Comparison of ENCODE assay signal across 38 cellular contexts in the genomic region with DNA sequence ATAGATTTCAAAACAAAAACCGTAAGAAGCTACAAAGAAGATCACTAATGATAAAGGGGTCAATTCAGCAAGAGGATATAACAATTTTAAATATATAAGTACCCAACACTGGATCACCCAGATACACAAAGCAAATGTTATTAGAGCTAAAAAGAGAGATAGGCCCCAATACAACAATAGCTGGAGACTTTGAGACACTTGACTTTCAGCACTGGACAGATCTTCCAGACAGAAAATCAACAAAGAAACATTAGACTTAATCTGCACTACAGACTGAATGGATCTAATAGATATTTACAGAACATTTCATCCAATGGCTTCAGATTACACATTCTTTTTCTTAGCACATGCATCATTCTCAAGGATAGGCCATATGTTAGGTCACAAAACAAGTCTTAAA. TPM values are rescaled to one million over a fixed set of nuclear protein-coding genes. Genes with fewer than 3 reads are reported as not detected.
"Had no signal": no experiment of that assay in that cellular context is flagged by ENCODE, and none has a peak within 500 bp of the region (broad histone marks: within the 10 kb centered on the region; RNA-seq: fewer than 3 reads in every experiment).

No MANE protein-coding gene starts in this region.

- H3K27me3 ChIP-seq: MG63 had no signal

- H3K4me3 ChIP-seq: MG63 had no signal

- DNase-seq: MG63, MM.1S, MV-4-11, NCI-H1048, NCI-H1092, NCI-H1105, NCI-H1105 treated with DMSO at 0.1 percent for 48 hours, NCI-H1417, NCI-H1417 treated with DMSO at 0.1 percent for 48 hours, NCI-H1436, NCI-H1436 treated with DMSO at 0.1 percent for 48 hours, NCI-H146, NCI-H1694, NCI-H1694 treated with DMSO at 0.1 percent for 48 hours, NCI-H187, NCI-H187 treated with DMSO at 0.1 percent for 48 hours, NCI-H1930, NCI-H2029, NCI-H2029 treated with DMSO at 0.1 percent for 48 hours, NCI-H2081, NCI-H2081 treated with DMSO at 0.1 percent for 48 hours, NCI-H2107, NCI-H2171, NCI-H2171 treated with DMSO at 0.1 percent for 48 hours, NCI-H2227 treated with DMSO at 0.1 percent for 48 hours, NCI-H226, NCI-H345, NCI-H446, NCI-H446 treated with DMSO at 0.1 percent for 48 hours, NCI-H510A, NCI-H510A treated with DMSO at 0.1 percent for 48 hours, NCI-H524, NCI-H524 treated with DMSO at 0.1 percent for 48 hours, NCI-H526, NCI-H526 treated with DMSO at 0.1 percent for 48 hours had no signal

- H3K36me3 ChIP-seq: MG63 had no signal

RNA-seq across cellular contexts. Expression of a gene that starts 46.3 kb away (rescaled TPM):
- total RNA-seq: LHCN-M2, MCF 10A, NCI-H460 had no signal
